ENCODE assay signal across 8 cellular contexts in genomic region chr6:33711140-33712129, GRCh38. TPM values are rescaled to one million over a fixed set of nuclear protein-coding genes. Genes with fewer than 3 reads are reported as not detected.
DNase-seq lines count a peak whose midpoint lies in the region; FAIRE-seq and TF ChIP-seq lines count a peak whose summit lies in the region.

Gene UQCC2, minus strand, starts transcription at chr6:33711700. Its CDS starts 14 bp downstream, at chr6:33711686.

- H3K36me3 ChIP-seq in neutrophil = no peaks in the 10 kb centered on the region

- H3K9me3 ChIP-seq in neutrophil = no peaks in the 10 kb centered on the region

- CTCF ChIA-PET in HEK293T (lab: Yijun Ruan, JAX) = interaction anchor here (0.6 to 2.1 kb wide), 16 partner anchors 9 to 344 kb away, joined by 3 to 10 read pairs (median 4); no protein-coding TSS in a partner anchor

- DNase-seq in GM03348 (ENCODE audit: low spot score) = peak; percentile 100
- peak; percentile 97 for DNase-seq in HEK293T (ENCODE audit: extremely low spot score)
- DNase-seq in MV-4-11 (lab: John Stamatoyannopoulos, UW) = peak; percentile 95
- DNase-seq in SK-MEL-5 (ENCODE audit: low read depth, low spot score) = peak; percentile 96
- DNase-seq in activated naive CD4-positive, alpha-beta T cell treated with Interleukin-2 at 50 U/mL for 16 hours = peak; percentile 96
- peak; percentile 83 to 96 for DNase-seq in frontal cortex (ENCODE audit: low spot score in 2 of 2)
- DNase-seq in substantia nigra (lab: John Stamatoyannopoulos, UW) = peak; percentile 70 to 98 (median 95)

- POLR2A ChIA-PET in HEK293T (lab: Yijun Ruan, JAX) = interaction anchor here (0.6 to 2.2 kb wide), 42 partner anchors 9 to 435 kb away, joined by 3 to 22 read pairs (median 4); partner anchors contain the start of genes BAK1, IP6K3 and ZBTB9

- peak; percentile 75 for TF ChIP-seq CTCF in neutrophil (IDR thresholded peaks at IDR 0.05)

- H3K27ac ChIP-seq in neutrophil (peak within 1 kb of the TSS; percentile 72), substantia nigra (ENCODE audit: low read depth, low read length, poor library complexity, severe bottlenecking) (peak within 1 kb of the TSS; percentile 96)

- no peak for FAIRE-seq in frontal cortex (lab: Jason Lieb, UNC)

- in situ Hi-C loops in SK-MEL-5 (cut with HindIII; ENCODE audit: low pct_unique_long_range_greater_than_20kb, low sequenced_read_pairs) = no loop called here

- no peaks in the 10 kb centered on the region for H3K27me3 ChIP-seq in neutrophil

- H3K4me1 ChIP-seq in neutrophil (ENCODE audit: control insufficient read depth in 1 of 2, insufficient read depth in 1 of 2, low read depth in 1 of 2, low read length in 1 of 2) = peaks cover 12 to 14% of the 10 kb centered on the region in 2 experiments

- H3K4me3 ChIP-seq in neutrophil (ENCODE audit: low read depth in 1 of 2, low read length in 1 of 2) = peak within 1 kb of the TSS; percentile 95 to 99

TF ChIP-seq in HEK293T, 16 proteins besides CTCF, POLR2A, EP300 and RAD21:
- TF ChIP-seq LEF1 (IDR thresholded peaks at IDR 0.05; ENCODE audit: borderline replicate concordance) (no peak), CTBP1 (IDR thresholded peaks at IDR 0.05; ENCODE audit: borderline replicate concordance) (no peak), L3MBTL2 (conservative IDR thresholded peaks at IDR 0.05) (peak; percentile 98), PKNOX1 (IDR thresholded peaks at IDR 0.05) (no peak), SUZ12 (IDR thresholded peaks at IDR 0.05) (no peak), NFRKB (IDR thresholded peaks at IDR 0.05) (peak; percentile 66; the same call in 1 of the 2 replicates), TARDBP (IDR thresholded peaks at IDR 0.05) (no peak), FOXA1 (IDR thresholded peaks at IDR 0.05) (no peak), ELF4 (IDR thresholded peaks at IDR 0.05) (peak; percentile 64; the same call in 1 of the 2 replicates), ARNT (IDR thresholded peaks at IDR 0.05) (no peak), HDGF (IDR thresholded peaks at IDR 0.05; ENCODE audit: borderline replicate concordance) (no peak), SP1 (IDR thresholded peaks at IDR 0.05) (no peak), FOXM1 (IDR thresholded peaks at IDR 0.05; ENCODE audit: borderline replicate concordance) (no peak), BHLHE40 (IDR thresholded peaks at IDR 0.05; ENCODE audit: borderline replicate concordance) (no peak), FOXK2 (IDR thresholded peaks at IDR 0.05) (no peak), ZNF384 (IDR thresholded peaks at IDR 0.05) (no peak)

RNA-seq across cellular contexts. Expression of gene UQCC2, which starts in this region (rescaled TPM):
- 36.1 and 40.1 TPM in 2 replicates for total RNA-seq in SK-MEL-5 (2014; rRNA removed; shearing (Covaris generic))
- 31.1 and 32.0 TPM in 2 replicates for polyA plus RNA-seq in SK-MEL-5 (2015; cell fraction: cytosol; rRNA removed)
- polyA plus RNA-seq in SK-MEL-5 (2015; cell fraction: nucleus; rRNA removed) = 41.3 and 53.5 TPM in 2 replicates
- 19.6 TPM for total RNA-seq in frontal cortex

Comparison
In these comparisons a context has a peak if more than half of its experiments do, and no peak if none do; other contexts are left out.
1. Peak in every context shown above with its lines: DNase-seq, H3K4me3 ChIP-seq and H3K27ac ChIP-seq.